15 cellular contexts compared by ENCODE assay signal in the genomic region with DNA sequence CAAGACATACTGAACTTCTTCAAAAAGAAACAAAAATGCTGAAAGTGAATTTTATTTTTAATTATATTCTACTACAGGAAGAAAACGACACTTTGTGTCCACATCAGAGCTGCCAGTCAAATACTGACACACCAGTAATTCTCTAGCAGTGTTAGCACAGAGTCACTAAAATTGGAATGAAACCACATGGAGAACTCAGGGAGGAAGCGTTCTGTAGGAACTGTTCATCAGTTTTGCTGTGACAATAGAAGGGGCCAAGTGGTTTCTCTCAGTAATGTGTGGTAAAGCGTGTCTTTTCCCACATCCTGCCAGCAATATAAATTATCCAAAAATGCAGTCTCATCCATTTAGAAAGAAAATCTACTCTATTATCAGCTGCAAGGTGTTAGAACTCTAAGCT.
DNase-seq lines count a peak whose midpoint lies in the region; ATAC-seq, FAIRE-seq and TF ChIP-seq lines count a peak whose summit lies in the region.
"Had no signal": no experiment of that assay in that cellular context is flagged by ENCODE, and none has a peak within 500 bp of the region (broad histone marks: within the 10 kb centered on the region; RNA-seq: fewer than 3 reads in every experiment).

No MANE protein-coding gene starts in this region.

- no peak overlapping the region for H3K27ac ChIP-seq in astrocyte (ENCODE audit: low read depth, low read length)
- H3K27ac ChIP-seq in psoas muscle = no peak overlapping the region
- H3K27ac ChIP-seq: suprapubic skin had no signal

- no peak overlapping the region for H3K4me3 Mint-ChIP-seq in astrocyte (ENCODE audit: unreplicated experiment)
- H3K4me3 Mint-ChIP-seq in effector memory CD8-positive, alpha-beta T cell = no peak overlapping the region
- H3K4me3 Mint-ChIP-seq: CD4-positive, alpha-beta memory T cell; endodermal cell; H9 had no signal

- H3K27me3 ChIP-seq in astrocyte (ENCODE audit: insufficient read depth, low read length) = no peaks in the 10 kb centered on the region
- no peaks in the 10 kb centered on the region for H3K27me3 ChIP-seq in psoas muscle (ENCODE audit: insufficient read depth in 3 of 3, low read length in 2 of 3)
- H3K27me3 ChIP-seq: suprapubic skin had no signal

- H3K36me3 ChIP-seq in astrocyte (ENCODE audit: insufficient read depth, low read length) (no peaks in the 10 kb centered on the region), psoas muscle (ENCODE audit: insufficient read depth in 1 of 2, low read depth in 1 of 2) (no peaks in the 10 kb centered on the region)
- H3K36me3 ChIP-seq: suprapubic skin had no signal

- H3K4me3 ChIP-seq in astrocyte (ENCODE audit: insufficient read depth, low read depth, low read length) (no peak overlapping the region), psoas muscle (no peak overlapping the region)
- H3K4me3 ChIP-seq: suprapubic skin had no signal

- no peaks in the 10 kb centered on the region for H3K36me3 Mint-ChIP-seq in astrocyte (ENCODE audit: low read depth, unreplicated experiment)
- H3K36me3 Mint-ChIP-seq in effector memory CD8-positive, alpha-beta T cell (ENCODE audit: insufficient read depth) = no peaks in the 10 kb centered on the region
- H3K36me3 Mint-ChIP-seq: CD4-positive, alpha-beta memory T cell had no signal

- no peaks in the 10 kb centered on the region for H3K9me3 Mint-ChIP-seq in astrocyte (ENCODE audit: unreplicated experiment)
- peaks cover 0 to 3% of the 10 kb centered on the region in 2 donors for H3K9me3 Mint-ChIP-seq in effector memory CD8-positive, alpha-beta T cell
- H3K9me3 Mint-ChIP-seq: endodermal cell, H9 had no signal

- H4K20me1 ChIP-seq in astrocyte (ENCODE audit: insufficient read depth, low read length) = no peaks in the 10 kb centered on the region

- WGBS in psoas muscle, 3 donors = 39 to 56% (median 44%) methylated on average over 3 of the region's 3 CpGs

- no peaks in the 10 kb centered on the region for H3K27me3 Mint-ChIP-seq in astrocyte (ENCODE audit: low read depth, unreplicated experiment)
- H3K27me3 Mint-ChIP-seq in effector memory CD8-positive, alpha-beta T cell = no peaks in the 10 kb centered on the region
- H3K27me3 Mint-ChIP-seq: CD4-positive, alpha-beta memory T cell had no signal

- peak; percentile 35 for DNase-seq in ELR (ENCODE audit: low read depth)
- peak; percentile 2 for DNase-seq in astrocyte (ENCODE audit: low read depth)
- no peak for DNase-seq in psoas muscle
- DNase-seq in effector memory CD8-positive, alpha-beta T cell = no peak
- DNase-seq: activated naive CD4-positive, alpha-beta T cell; CD4-positive, alpha-beta memory T cell; endodermal cell; H9; NCI-H82; SK-N-SH had no signal

- intact Hi-C loops in psoas muscle (cut with DNase I) = no loop called here

- H3K9me3 ChIP-seq in astrocyte (ENCODE audit: insufficient read depth, low read depth, low read length) = no peaks in the 10 kb centered on the region
- H3K9me3 ChIP-seq in psoas muscle = no peaks in the 10 kb centered on the region
- H3K9me3 ChIP-seq: suprapubic skin had no signal

- peak; percentile 45 for ATAC-seq in GM18870 (IDR thresholded peaks at IDR 0.05; ENCODE audit: unreplicated experiment)
- peak; percentile 63 for ATAC-seq in HG03565 (IDR thresholded peaks at IDR 0.05; ENCODE audit: unreplicated experiment)
- no peak for ATAC-seq in psoas muscle
- no peak for ATAC-seq in HG03439 (IDR thresholded peaks at IDR 0.05; ENCODE audit: unreplicated experiment)
- no peak for ATAC-seq in effector memory CD8-positive, alpha-beta T cell (replicated peaks)

- no peak overlapping the region for H3K4me2 ChIP-seq in astrocyte (ENCODE audit: low read length)
- H3K4me2 ChIP-seq: SK-N-SH had no signal

- no peaks in the 10 kb centered on the region for H3K79me2 ChIP-seq in astrocyte (ENCODE audit: insufficient read depth, low read length)

- H2AFZ ChIP-seq in astrocyte (ENCODE audit: low read depth, low read length) = no peak overlapping the region

- H3K27ac Mint-ChIP-seq in astrocyte (ENCODE audit: unreplicated experiment) = peak overlapping the region; percentile 48
- no peak overlapping the region for H3K27ac Mint-ChIP-seq in effector memory CD8-positive, alpha-beta T cell
- H3K27ac Mint-ChIP-seq: CD4-positive, alpha-beta memory T cell; endodermal cell had no signal

- no peak overlapping the region for H3K9ac ChIP-seq in astrocyte (ENCODE audit: low read length)
- H3K9ac ChIP-seq: SK-N-SH had no signal

- peaks cover under 1% of the 10 kb centered on the region for H3K4me1 ChIP-seq in astrocyte (ENCODE audit: insufficient read depth, low read length)
- no peaks in the 10 kb centered on the region for H3K4me1 ChIP-seq in psoas muscle
- H3K4me1 ChIP-seq: suprapubic skin had no signal

- no peak for FAIRE-seq in astrocyte (lab: Jason Lieb, UNC)
- FAIRE-seq: islet of Langerhans had no signal

- TF ChIP-seq CTCF in astrocyte (IDR thresholded peaks at IDR 0.05; ENCODE audit: insufficient read depth, low read depth, low read length) (no peak), psoas muscle (IDR thresholded peaks at IDR 0.05) (no peak)

- H3K4me1 Mint-ChIP-seq in astrocyte (ENCODE audit: low read depth, unreplicated experiment) = peaks cover 24% of the 10 kb centered on the region
- H3K4me1 Mint-ChIP-seq in effector memory CD8-positive, alpha-beta T cell (ENCODE audit: low read depth in 2 of 2) = no peaks in the 10 kb centered on the region
- H3K4me1 Mint-ChIP-seq: CD4-positive, alpha-beta memory T cell had no signal

Comparison
In these comparisons a context has a peak if more than half of its experiments do, and no peak if none do; other contexts are left out.
1. DNase-seq: peak in ELR (single experiment) and astrocyte (single experiment); none in psoas muscle (0 of 2) and effector memory CD8-positive, alpha-beta T cell (0 of 3).
2. ATAC-seq: peak in GM18870 (single experiment) and HG03565 (single experiment); none in psoas muscle (0 of 4), HG03439 (single experiment) and effector memory CD8-positive, alpha-beta T cell (single experiment).